Comparison of ENCODE assay signal across 9 cellular contexts in the genomic region with DNA sequence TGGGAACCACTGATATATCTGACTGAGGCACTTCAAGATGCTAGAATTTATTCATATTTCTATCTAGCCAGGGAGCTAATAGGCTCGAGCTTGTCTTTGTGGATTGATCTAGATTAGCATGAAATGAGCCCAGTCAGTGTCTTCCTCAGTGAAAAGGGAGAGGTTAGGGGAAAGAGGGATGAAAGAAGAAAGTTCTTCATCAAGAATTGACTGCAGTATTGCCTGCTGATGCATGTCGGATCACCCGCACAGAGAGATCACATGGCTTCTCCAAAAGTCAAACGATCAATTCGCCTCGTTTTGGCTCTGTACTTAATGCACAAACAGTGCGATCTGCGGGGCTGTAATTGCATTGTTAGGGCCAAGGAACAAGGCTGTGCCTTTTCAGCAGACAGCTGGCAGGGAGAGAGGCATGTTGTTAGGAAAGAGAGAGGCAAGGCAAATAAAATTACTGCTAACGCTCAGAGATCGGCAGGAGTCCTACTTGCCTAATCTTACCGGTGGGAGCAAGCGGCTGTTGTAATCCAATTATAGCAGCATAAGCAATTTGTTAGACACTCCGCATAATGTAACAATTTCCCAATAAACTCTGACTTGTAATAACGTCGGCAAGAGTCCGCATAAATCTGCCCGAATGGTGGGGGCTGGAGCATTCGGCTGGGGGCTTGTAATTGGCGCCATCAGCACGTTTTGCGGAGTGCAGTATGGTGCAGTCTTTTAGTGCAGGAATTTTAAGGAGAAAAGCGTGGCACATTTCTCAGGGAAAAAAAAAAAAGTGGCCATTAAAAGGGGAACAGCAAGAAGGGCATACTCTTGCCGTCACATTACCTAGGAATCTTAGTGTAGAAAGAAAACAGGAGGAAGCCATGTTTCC.
DNase-seq lines count a peak whose midpoint lies in the region; ATAC-seq and TF ChIP-seq lines count a peak whose summit lies in the region.
"Had no signal": no experiment of that assay in that cellular context is flagged by ENCODE, and none has a peak within 500 bp of the region (broad histone marks: within the 10 kb centered on the region; RNA-seq: fewer than 3 reads in every experiment).

No MANE protein-coding gene starts in this region.

- peaks cover 50% of the 10 kb centered on the region for H3K4me1 Mint-ChIP-seq in endodermal cell
- no peaks in the 10 kb centered on the region for H3K4me1 Mint-ChIP-seq in stimulated activated naive CD8-positive, alpha-beta T cell treated with anti-CD3 and anti-CD28 coated beads, Interleukin-15, amount 100 ng/mL, for 72 hours
- H3K4me1 Mint-ChIP-seq in activated naive CD8-positive, alpha-beta T cell treated with anti-CD3 and anti-CD28 coated beads for 36 hours = peaks cover 2% of the 10 kb centered on the region

- no peak for ATAC-seq in stimulated activated naive CD8-positive, alpha-beta T cell treated with anti-CD3 and anti-CD28 coated beads, Interleukin-15, amount 100 ng/mL, for 72 hours
- no peak for ATAC-seq in activated CD4-positive, CD25-positive, alpha-beta regulatory T cell treated with anti-CD3 and anti-CD28 coated beads, Interleukin-2, amount 50 U/mL, for 24 hours

- no peaks in the 10 kb centered on the region for H3K27me3 ChIP-seq in HAP-1 (ENCODE audit: low read depth)
- H3K27me3 ChIP-seq in endodermal cell (ENCODE audit: control insufficient read depth, insufficient read depth, low read length, poor library complexity, severe bottlenecking) = no peaks in the 10 kb centered on the region
- no peaks in the 10 kb centered on the region for H3K27me3 ChIP-seq in neutrophil

- no peak for TF ChIP-seq CTCF in endodermal cell (conservative IDR thresholded peaks at IDR 0.05)
- no peak for TF ChIP-seq CTCF in neutrophil (IDR thresholded peaks at IDR 0.05)

- H3K27me3 Mint-ChIP-seq in endodermal cell (ENCODE audit: insufficient read depth) = no peaks in the 10 kb centered on the region
- no peaks in the 10 kb centered on the region for H3K27me3 Mint-ChIP-seq in stimulated activated naive CD8-positive, alpha-beta T cell treated with anti-CD3 and anti-CD28 coated beads, Interleukin-15, amount 100 ng/mL, for 72 hours
- H3K27me3 Mint-ChIP-seq in activated naive CD8-positive, alpha-beta T cell treated with anti-CD3 and anti-CD28 coated beads for 36 hours = no peaks in the 10 kb centered on the region

- H3K9me3 ChIP-seq in HAP-1 = no peaks in the 10 kb centered on the region
- H3K9me3 ChIP-seq in endodermal cell (ENCODE audit: control insufficient read depth, low read length) = no peaks in the 10 kb centered on the region
- no peaks in the 10 kb centered on the region for H3K9me3 ChIP-seq in neutrophil

- DNase-seq in HAP-1 (ENCODE audit: low spot score in 2 of 2) = peak; percentile 44 to 47
- peak; percentile 8 for DNase-seq in NCI-H345 treated with DMSO at 0.1 percent for 48 hours (lab: John Stamatoyannopoulos, UW; ENCODE audit: unreplicated experiment)
- peak; percentile 67 for DNase-seq in endodermal cell
- DNase-seq in stimulated activated naive CD8-positive, alpha-beta T cell treated with anti-CD3 and anti-CD28 coated beads, Interleukin-15, amount 100 ng/mL, for 72 hours = no peak
- no peak for DNase-seq in activated naive CD8-positive, alpha-beta T cell treated with anti-CD3 and anti-CD28 coated beads for 36 hours
- DNase-seq in COR-L47 (lab: John Stamatoyannopoulos, UW) = no peak
- DNase-seq: GDM1 had no signal

- in situ Hi-C loops in HAP-1 (cut with MboI; ENCODE audit: low sequenced_read_pairs) = no loop called here

- peaks cover 7% of the 10 kb centered on the region for H3K36me3 Mint-ChIP-seq in endodermal cell (ENCODE audit: low read depth)
- peaks cover 18% of the 10 kb centered on the region for H3K36me3 Mint-ChIP-seq in activated naive CD8-positive, alpha-beta T cell treated with anti-CD3 and anti-CD28 coated beads for 36 hours

- peak overlapping the region; percentile 59 for H3K4me3 Mint-ChIP-seq in endodermal cell
- no peak overlapping the region for H3K4me3 Mint-ChIP-seq in stimulated activated naive CD8-positive, alpha-beta T cell treated with anti-CD3 and anti-CD28 coated beads, Interleukin-15, amount 100 ng/mL, for 72 hours
- no peak overlapping the region for H3K4me3 Mint-ChIP-seq in activated naive CD8-positive, alpha-beta T cell treated with anti-CD3 and anti-CD28 coated beads for 36 hours

- H3K9ac ChIP-seq in endodermal cell (ENCODE audit: extremely low read depth, low read length, poor library complexity, severe bottlenecking) = peak overlapping the region; percentile 47

- peak overlapping the region; percentile 88 for H3K27ac Mint-ChIP-seq in endodermal cell
- H3K27ac Mint-ChIP-seq in stimulated activated naive CD8-positive, alpha-beta T cell treated with anti-CD3 and anti-CD28 coated beads, Interleukin-15, amount 100 ng/mL, for 72 hours = peak overlapping the region in 1 of 2 donors; percentile 79
- H3K27ac Mint-ChIP-seq in activated naive CD8-positive, alpha-beta T cell treated with anti-CD3 and anti-CD28 coated beads for 36 hours = no peak overlapping the region

- H3K9me3 Mint-ChIP-seq in endodermal cell = no peaks in the 10 kb centered on the region
- no peaks in the 10 kb centered on the region for H3K9me3 Mint-ChIP-seq in stimulated activated naive CD8-positive, alpha-beta T cell treated with anti-CD3 and anti-CD28 coated beads, Interleukin-15, amount 100 ng/mL, for 72 hours
- no peaks in the 10 kb centered on the region for H3K9me3 Mint-ChIP-seq in activated naive CD8-positive, alpha-beta T cell treated with anti-CD3 and anti-CD28 coated beads for 36 hours

- H3K4me3 ChIP-seq in HAP-1 (peak overlapping the region; percentile 12), endodermal cell (ENCODE audit: low read length) (peak overlapping the region; percentile 19), neutrophil (ENCODE audit: low read depth in 1 of 2, low read length in 1 of 2) (no peak overlapping the region)

- peaks cover 36% of the 10 kb centered on the region for H3K4me1 ChIP-seq in HAP-1
- peaks cover 3% of the 10 kb centered on the region for H3K4me1 ChIP-seq in endodermal cell (ENCODE audit: control insufficient read depth, insufficient read depth, low read length)
- peaks cover 24 to 29% of the 10 kb centered on the region in 2 experiments for H3K4me1 ChIP-seq in neutrophil (ENCODE audit: control insufficient read depth in 1 of 2, insufficient read depth in 1 of 2, low read depth in 1 of 2, low read length in 1 of 2)

- H3K27ac ChIP-seq in endodermal cell (ENCODE audit: low read depth, low read length) (peak overlapping the region; percentile 0), neutrophil (peak overlapping the region; percentile 10)

- WGBS in endodermal cell (ENCODE audit: insufficient coverage in 1 of 2, insufficient read length in 1 of 2), 2 experiments = 54 to 66% methylated on average over 20 to 23 of the region's 23 CpGs

- no peaks in the 10 kb centered on the region for H3K36me3 ChIP-seq in HAP-1 (replicated peaks)
- no peaks in the 10 kb centered on the region for H3K36me3 ChIP-seq in endodermal cell (ENCODE audit: control insufficient read depth, insufficient read depth, low read length)
- H3K36me3 ChIP-seq in neutrophil = no peaks in the 10 kb centered on the region

Comparison
In these comparisons a context has a peak if more than half of its experiments do, and no peak if none do; other contexts are left out.
1. DNase-seq: peak in HAP-1 (2 of 2), NCI-H345 treated with DMSO at 0.1 percent for 48 hours (single experiment) and endodermal cell (single experiment); none in stimulated activated naive CD8-positive, alpha-beta T cell treated with anti-CD3 and anti-CD28 coated beads, Interleukin-15, amount 100 ng/mL, for 72 hours (0 of 2), activated naive CD8-positive, alpha-beta T cell treated with anti-CD3 and anti-CD28 coated beads for 36 hours (single experiment) and COR-L47 (single experiment).
2. H3K4me3 ChIP-seq: peak in HAP-1 (single experiment) and endodermal cell (single experiment); none in neutrophil (0 of 2).